Comparison of ENCODE assay signal across 8 cellular contexts in genomic region chr13:114063545-114064515, GRCh38.
A peak's percentile ranks its signal among the peaks of the same experiment; 100 is the strongest.
DNase-seq lines count a peak whose midpoint lies in the region; ATAC-seq, FAIRE-seq and TF ChIP-seq lines count a peak whose summit lies in the region.

No MANE protein-coding gene starts in this region.

- 0 out of 2 replicates have a peak overlapping the region, but pooled peaks have one; percentile 32 for H2AFZ ChIP-seq in OCI-LY3 (ENCODE audit: low read depth, low read length)

- peak; percentile 95 for FAIRE-seq in urothelium cell line (lab: Jason Lieb, UNC)

- H3K27me3 ChIP-seq in OCI-LY3 (ENCODE audit: low read depth, low read length) (peaks cover 12% of the 10 kb centered on the region), dorsolateral prefrontal cortex (no peaks in the 10 kb centered on the region), muscle layer of colon (ENCODE audit: control insufficient read depth in 1 of 2, insufficient read depth in 2 of 2, low read length in 2 of 2) (no peaks in the 10 kb centered on the region)

- peak overlapping the region; percentile 74 for H3K4me3 ChIP-seq in OCI-LY3 (ENCODE audit: low read length)
- peak overlapping the region; percentile 21 to 70 (median 49) for H3K4me3 ChIP-seq in dorsolateral prefrontal cortex
- H3K4me3 ChIP-seq in muscle layer of colon (ENCODE audit: low read depth in 1 of 2, low read length in 2 of 2) = peak overlapping the region; percentile 22 to 55

- H3K9me3 ChIP-seq in OCI-LY3 (ENCODE audit: insufficient read depth, low read length) (no peaks in the 10 kb centered on the region), muscle layer of colon (ENCODE audit: low read length) (no peaks in the 10 kb centered on the region)

- no peak overlapping the region for H3K27ac ChIP-seq in OCI-LY3 (ENCODE audit: low read length)
- peak overlapping the region; percentile 81 to 100 (median 98) for H3K27ac ChIP-seq in dorsolateral prefrontal cortex
- peak overlapping the region; percentile 84 for H3K27ac ChIP-seq in muscle layer of colon (ENCODE audit: low read depth, low read length)

- H3K4me2 ChIP-seq in OCI-LY3 (ENCODE audit: low read length) = peak overlapping the region; percentile 92

- H3K4me1 ChIP-seq in OCI-LY3 (ENCODE audit: low read length) = peaks cover 47% of the 10 kb centered on the region
- H3K4me1 ChIP-seq in muscle layer of colon (ENCODE audit: insufficient read depth, low read length) = peaks cover 55% of the 10 kb centered on the region

- H3K9ac ChIP-seq in OCI-LY3 (ENCODE audit: low read length) (peak overlapping the region; percentile 39; the same call in 1 of the 2 replicates), muscle layer of colon (ENCODE audit: low read length) (peak overlapping the region; percentile 62)

- intact Hi-C loops in dorsolateral prefrontal cortex (cut with DNase I) = loop anchor here in 1 of 2 donors (1.0 to 2.0 kb wide), 2 partner anchors 19 to 28 kb away; no protein-coding TSS in a partner anchor

- H3K36me3 ChIP-seq in OCI-LY3 (replicated peaks; ENCODE audit: low read depth, low read length) (no peaks in the 10 kb centered on the region), muscle layer of colon (ENCODE audit: insufficient read depth, low read length) (no peaks in the 10 kb centered on the region)

- no peaks in the 10 kb centered on the region for H3K79me2 ChIP-seq in OCI-LY3 (ENCODE audit: low read length)

- no peaks in the 10 kb centered on the region for H4K20me1 ChIP-seq in OCI-LY3 (ENCODE audit: insufficient read depth, low read length)

- no peak for ATAC-seq in GM18520 (IDR thresholded peaks at IDR 0.05; ENCODE audit: unreplicated experiment)
- no peak for ATAC-seq in GM18873 (IDR thresholded peaks at IDR 0.05; ENCODE audit: low FRiP score, unreplicated experiment)

- DNase-seq in GM04504 (ENCODE audit: low read depth) (peak; percentile 79), dorsolateral prefrontal cortex (peak in 1 of 10 donors; percentile 61), urothelium cell line (ENCODE audit: low spot score) (peak; percentile 52), GM19240 (ENCODE audit: insufficient read length, low spot score) (no peak)

- TF ChIP-seq CTCF in OCI-LY3 (IDR thresholded peaks at IDR 0.05; ENCODE audit: low read depth, low read length) (no peak), dorsolateral prefrontal cortex (IDR thresholded peaks at IDR 0.05 in 54 of 56, conservative IDR thresholded peaks at IDR 0.05 in 2 of 56; ENCODE audit: low read depth in 1 of 56, partially characterized antibody in 56 of 56) (peak in 1 of 56 donors; percentile 5)
